In genomic region chr7:87413951-87414381, GRCh38 we compare ENCODE assay signal across 14 cellular contexts.
DNase-seq lines count a peak whose midpoint lies in the region; ATAC-seq and TF ChIP-seq lines count a peak whose summit lies in the region.
"Had no signal": no experiment of that assay in that cellular context is flagged by ENCODE, and none has a peak within 500 bp of the region (broad histone marks: within the 10 kb centered on the region; RNA-seq: fewer than 3 reads in every experiment).

No MANE protein-coding gene starts in this region.

- H3K9me3 Mint-ChIP-seq in glutamatergic neuron (ENCODE audit: unreplicated experiment): no peaks in the 10 kb centered on the region
- H3K9me3 Mint-ChIP-seq: activated B cell treated with CpG ODN at 0.5 μM for 24 hours had no signal

- H3K27me3 Mint-ChIP-seq in glutamatergic neuron (ENCODE audit: unreplicated experiment): no peaks in the 10 kb centered on the region
- H3K27me3 Mint-ChIP-seq: activated B cell treated with CpG ODN at 0.5 μM for 24 hours had no signal

- H3K4me1 Mint-ChIP-seq in glutamatergic neuron (ENCODE audit: low read depth, unreplicated experiment): peaks cover 2% of the 10 kb centered on the region

- no peak overlapping the region for H3K4me3 Mint-ChIP-seq in glutamatergic neuron (ENCODE audit: unreplicated experiment)
- H3K4me3 Mint-ChIP-seq: activated B cell treated with CpG ODN at 0.5 μM for 24 hours had no signal

- no peaks in the 10 kb centered on the region for H3K36me3 Mint-ChIP-seq in glutamatergic neuron (ENCODE audit: unreplicated experiment)

- TF ChIP-seq CTCF in glutamatergic neuron (IDR thresholded peaks at IDR 0.05; ENCODE audit: partially characterized antibody, unreplicated experiment): no peak

- peak; percentile 25 for DNase-seq in SIG-M5 treated with dmso at 0.1 percent for 504 hours (lab: John Stamatoyannopoulos, UW; ENCODE audit: unreplicated experiment)
- no peak for DNase-seq in SIG-M5 (lab: John Stamatoyannopoulos, UW)
- DNase-seq in amniotic epithelial cell (ENCODE audit: low read depth): peak; percentile 76
- peak; percentile 83 for DNase-seq in iris pigment epithelial cell (ENCODE audit: low read depth)
- DNase-seq in stromal cell of bone marrow (ENCODE audit: low read depth): peak; percentile 68
- DNase-seq in DMS114 treated with DMSO at 0.1 percent for 48 hours (lab: John Stamatoyannopoulos, UW; ENCODE audit: unreplicated experiment): no peak
- no peak for DNase-seq in glutamatergic neuron
- DNase-seq: activated B cell treated with CpG ODN at 0.5 μM for 24 hours; H7; hypothalamus; Kasumi-1; Peyer's patch; stimulated activated CD4-positive, alpha-beta T cell treated with anti-CD3 and anti-CD28 coated beads, Interleukin-12 subunit alpha, Interleukin-12 subunit beta, amount 100 ng/mL, for 4 hours had no signal

- no peak overlapping the region for H3K27ac Mint-ChIP-seq in glutamatergic neuron (ENCODE audit: unreplicated experiment)
- H3K27ac Mint-ChIP-seq: activated B cell treated with CpG ODN at 0.5 μM for 24 hours had no signal

- ATAC-seq in GM19328 (IDR thresholded peaks at IDR 0.05; ENCODE audit: unreplicated experiment): no peak

Comparison
In these comparisons a context has a peak if more than half of its experiments do, and no peak if none do; other contexts are left out.
1. DNase-seq: peak in SIG-M5 treated with dmso at 0.1 percent for 504 hours (single experiment), amniotic epithelial cell (single experiment), iris pigment epithelial cell (single experiment) and stromal cell of bone marrow (single experiment); none in SIG-M5 (single experiment), DMS114 treated with DMSO at 0.1 percent for 48 hours (single experiment) and glutamatergic neuron (single experiment).